10 cellular contexts compared by ENCODE assay signal in genomic region chr17:50918071-50918932, GRCh38. TPM values are rescaled to one million over a fixed set of nuclear protein-coding genes. Genes with fewer than 3 reads are reported as not detected.
DNase-seq lines count a peak whose midpoint lies in the region; ATAC-seq and TF ChIP-seq lines count a peak whose summit lies in the region.
"Had no signal": no experiment of that assay in that cellular context is flagged by ENCODE, and none has a peak within 500 bp of the region (broad histone marks: within the 10 kb centered on the region; RNA-seq: fewer than 3 reads in every experiment).

No MANE protein-coding gene starts in this region.

- peaks cover 19% of the 10 kb centered on the region for H3K4me1 Mint-ChIP-seq in activated T-helper 17 cell treated with anti-CD3 and anti-CD28 coated beads, Interleukin-2, amount 50 U/mL, for 72 hours
- peaks cover 68% of the 10 kb centered on the region for H3K4me1 Mint-ChIP-seq in stimulated activated effector memory CD8-positive, alpha-beta T cell treated with anti-CD3 and anti-CD28 coated beads, Interleukin-12 subunit alpha, Interleukin-12 subunit beta, amount 100 ng/mL, for 72 hours

- H3K9me3 Mint-ChIP-seq in activated T-helper 17 cell treated with anti-CD3 and anti-CD28 coated beads, Interleukin-2, amount 50 U/mL, for 72 hours, result no peaks in the 10 kb centered on the region
- no peaks in the 10 kb centered on the region for H3K9me3 Mint-ChIP-seq in stimulated activated effector memory CD8-positive, alpha-beta T cell treated with anti-CD3 and anti-CD28 coated beads, Interleukin-12 subunit alpha, Interleukin-12 subunit beta, amount 100 ng/mL, for 72 hours

- no peak for TF ChIP-seq CTCF in HL-60 (IDR thresholded peaks at IDR 0.05; ENCODE audit: insufficient read depth, low read length)

- no peaks in the 10 kb centered on the region for H3K27me3 Mint-ChIP-seq in activated T-helper 17 cell treated with anti-CD3 and anti-CD28 coated beads, Interleukin-2, amount 50 U/mL, for 72 hours

- H3K4me3 Mint-ChIP-seq in activated T-helper 17 cell treated with anti-CD3 and anti-CD28 coated beads, Interleukin-2, amount 50 U/mL, for 72 hours, result peak overlapping the region; percentile 90
- peak overlapping the region; percentile 69 for H3K4me3 Mint-ChIP-seq in stimulated activated effector memory CD8-positive, alpha-beta T cell treated with anti-CD3 and anti-CD28 coated beads, Interleukin-12 subunit alpha, Interleukin-12 subunit beta, amount 100 ng/mL, for 72 hours

- H3K27ac Mint-ChIP-seq in activated T-helper 17 cell treated with anti-CD3 and anti-CD28 coated beads, Interleukin-2, amount 50 U/mL, for 72 hours, result peak overlapping the region; percentile 100
- peak overlapping the region; percentile 97 for H3K27ac Mint-ChIP-seq in stimulated activated effector memory CD8-positive, alpha-beta T cell treated with anti-CD3 and anti-CD28 coated beads, Interleukin-12 subunit alpha, Interleukin-12 subunit beta, amount 100 ng/mL, for 72 hours

- no peak overlapping the region for H3K4me3 ChIP-seq in HL-60 (replicated peaks; ENCODE audit: insufficient read depth, low read length)
- H3K4me3 ChIP-seq: SK-N-MC had no signal

- no peak for ATAC-seq in activated T-helper 17 cell treated with anti-CD3 and anti-CD28 coated beads, Interleukin-2, amount 50 U/mL, for 72 hours (replicated peaks)
- no peak for ATAC-seq in stimulated activated effector memory CD8-positive, alpha-beta T cell treated with anti-CD3 and anti-CD28 coated beads, Interleukin-12 subunit alpha, Interleukin-12 subunit beta, amount 100 ng/mL, for 72 hours
- ATAC-seq in GM21529 (IDR thresholded peaks at IDR 0.05; ENCODE audit: unreplicated experiment) (no peak), GM19455 (IDR thresholded peaks at IDR 0.05; ENCODE audit: unreplicated experiment) (no peak), HG02571 (IDR thresholded peaks at IDR 0.05; ENCODE audit: unreplicated experiment) (no peak)

- DNase-seq in HL-60 (ENCODE audit: low read depth in 1 of 2, low spot score in 1 of 2) (peak; percentile 55), left kidney (ENCODE audit: low read depth, low spot score) (peak; percentile 74), NCI-H524 treated with DMSO at 0.1 percent for 48 hours (lab: John Stamatoyannopoulos, UW) (no peak)
- DNase-seq in stimulated activated effector memory CD8-positive, alpha-beta T cell treated with anti-CD3 and anti-CD28 coated beads, Interleukin-12 subunit alpha, Interleukin-12 subunit beta, amount 100 ng/mL, for 72 hours (ENCODE audit: low spot score in 2 of 2), result no peak
- DNase-seq: GF-D8 had no signal

- peak overlapping the region; percentile 55 for H3K27ac ChIP-seq in HL-60 (replicated peaks)
- H3K27ac ChIP-seq: SK-N-MC had no signal

- no peaks in the 10 kb centered on the region for H3K36me3 Mint-ChIP-seq in activated T-helper 17 cell treated with anti-CD3 and anti-CD28 coated beads, Interleukin-2, amount 50 U/mL, for 72 hours (ENCODE audit: low read depth)
- H3K36me3 Mint-ChIP-seq in stimulated activated effector memory CD8-positive, alpha-beta T cell treated with anti-CD3 and anti-CD28 coated beads, Interleukin-12 subunit alpha, Interleukin-12 subunit beta, amount 100 ng/mL, for 72 hours, result no peaks in the 10 kb centered on the region

- no peaks in the 10 kb centered on the region for H3K27me3 ChIP-seq in HL-60 (ENCODE audit: insufficient read depth, poor library complexity, severe bottlenecking)

RNA-seq across cellular contexts. Expression of gene TOB1, which starts 52.1 kb away (rescaled TPM):
- 10 to 100 TPM; 33.1 to 40.8 TPM for total RNA-seq in activated T-helper 17 cell treated with anti-CD3 and anti-CD28 coated beads, Interleukin-2, amount 50 U/mL, for 72 hours

Comparison
In these comparisons a context has a peak if more than half of its experiments do, and no peak if none do; other contexts are left out.
1. DNase-seq: peak in HL-60 (2 of 2) and left kidney (single experiment); none in stimulated activated effector memory CD8-positive, alpha-beta T cell treated with anti-CD3 and anti-CD28 coated beads, Interleukin-12 subunit alpha, Interleukin-12 subunit beta, amount 100 ng/mL, for 72 hours (0 of 2) and NCI-H524 treated with DMSO at 0.1 percent for 48 hours (single experiment).